ENCODE assay signal across 8 cellular contexts in genomic region chr4:78517050-78517652, GRCh38. TPM values are rescaled to one million over a fixed set of nuclear protein-coding genes. Genes with fewer than 3 reads are reported as not detected.
DNase-seq lines count a peak whose midpoint lies in the region; ATAC-seq, FAIRE-seq and TF ChIP-seq lines count a peak whose summit lies in the region.

No MANE protein-coding gene starts in this region.

- H3K4me1 Mint-ChIP-seq in CD8-positive, alpha-beta memory T cell, result no peaks in the 10 kb centered on the region
- peaks cover 3% of the 10 kb centered on the region for H3K4me1 Mint-ChIP-seq in activated naive CD8-positive, alpha-beta T cell treated with anti-CD3 and anti-CD28 coated beads for 36 hours

- H3K4me3 Mint-ChIP-seq in CD8-positive, alpha-beta memory T cell, result no peak overlapping the region
- H3K4me3 Mint-ChIP-seq in activated naive CD8-positive, alpha-beta T cell treated with anti-CD3 and anti-CD28 coated beads for 36 hours, result no peak overlapping the region

- H3K27me3 Mint-ChIP-seq in CD8-positive, alpha-beta memory T cell, result peaks cover 9 to 10% of the 10 kb centered on the region in 2 donors
- no peaks in the 10 kb centered on the region for H3K27me3 Mint-ChIP-seq in activated naive CD8-positive, alpha-beta T cell treated with anti-CD3 and anti-CD28 coated beads for 36 hours

- POLR2A ChIA-PET in CD8-positive, alpha-beta memory T cell (lab: Charles Lee), result no interaction called here

- ATAC-seq in GM18909 (IDR thresholded peaks at IDR 0.05; ENCODE audit: poor library complexity, unreplicated experiment), result no peak

- H3K9me3 ChIP-seq in adipocyte (ENCODE audit: control insufficient read depth, low read length), result no peaks in the 10 kb centered on the region
- H3K9me3 ChIP-seq in kidney (ENCODE audit: control insufficient read depth in 1 of 2, low read length in 2 of 2), result no peaks in the 10 kb centered on the region
- no peaks in the 10 kb centered on the region for H3K9me3 ChIP-seq in CD8-positive, alpha-beta memory T cell (ENCODE audit: low read length)

- no peak overlapping the region for H3K4me3 ChIP-seq in adipocyte (ENCODE audit: low read length)
- no peak overlapping the region for H3K4me3 ChIP-seq in kidney (ENCODE audit: low read length in 2 of 2)
- H3K4me3 ChIP-seq in CD8-positive, alpha-beta memory T cell (ENCODE audit: low read length), result no peak overlapping the region

- H3K4me1 ChIP-seq in adipocyte (ENCODE audit: control insufficient read depth, insufficient read depth, low read length) (peaks cover 11% of the 10 kb centered on the region), kidney (ENCODE audit: control insufficient read depth in 1 of 2, insufficient read depth in 1 of 2, low read depth in 1 of 2, low read length in 2 of 2) (no peaks in the 10 kb centered on the region)
- H3K4me1 ChIP-seq in CD8-positive, alpha-beta memory T cell (ENCODE audit: insufficient read depth, low read length), result no peaks in the 10 kb centered on the region

- H3K36me3 ChIP-seq in adipocyte (ENCODE audit: control insufficient read depth, insufficient read depth, low read length, severe bottlenecking) (no peaks in the 10 kb centered on the region), kidney (ENCODE audit: control insufficient read depth in 1 of 2, insufficient read depth in 2 of 2, low read length in 2 of 2) (peaks cover under 1 to 11% of the 10 kb centered on the region in 2 donors)
- no peaks in the 10 kb centered on the region for H3K36me3 ChIP-seq in CD8-positive, alpha-beta memory T cell (ENCODE audit: insufficient read depth, low read length)

- H3K9ac ChIP-seq in adipocyte (ENCODE audit: low read length) (peak overlapping the region; percentile 22), kidney (ENCODE audit: low read length in 2 of 2) (no peak overlapping the region)

- FAIRE-seq in kidney (lab: Jason Lieb, UNC), result peak; percentile 83

- intact Hi-C loops in kidney (cut with DNase I), result loop anchor here (5.0 kb wide), 1 partner anchor 560 kb away; no protein-coding TSS in a partner anchor

- no peak overlapping the region for H3K27ac ChIP-seq in kidney (ENCODE audit: low read depth in 2 of 2, low read length in 2 of 2)
- no peak overlapping the region for H3K27ac ChIP-seq in CD8-positive, alpha-beta memory T cell (ENCODE audit: low read depth, low read length)

- no peaks in the 10 kb centered on the region for H3K9me3 Mint-ChIP-seq in CD8-positive, alpha-beta memory T cell
- no peaks in the 10 kb centered on the region for H3K9me3 Mint-ChIP-seq in activated naive CD8-positive, alpha-beta T cell treated with anti-CD3 and anti-CD28 coated beads for 36 hours

- TF ChIP-seq CTCF in kidney (IDR thresholded peaks at IDR 0.05; ENCODE audit: borderline replicate concordance, extremely low read depth, insufficient read depth), result peak; percentile 52

- DNase-seq in DMS114 treated with DMSO at 0.1 percent for 48 hours (lab: John Stamatoyannopoulos, UW; ENCODE audit: unreplicated experiment) (peak; percentile 1), Kasumi-1 (lab: John Stamatoyannopoulos, UW) (peak; percentile 57 to 79), adipocyte (ENCODE audit: low read depth) (peak; percentile 86), kidney (no peak)
- DNase-seq in CD8-positive, alpha-beta memory T cell, result no peak
- DNase-seq in stimulated activated CD4-positive, alpha-beta T cell treated with anti-CD3 and anti-CD28 coated beads, Interleukin-4, amount 100 ng/mL, for 4 hours, result no peak
- DNase-seq in activated naive CD8-positive, alpha-beta T cell treated with anti-CD3 and anti-CD28 coated beads for 36 hours, result no peak

- no peaks in the 10 kb centered on the region for H3K36me3 Mint-ChIP-seq in CD8-positive, alpha-beta memory T cell
- H3K36me3 Mint-ChIP-seq in activated naive CD8-positive, alpha-beta T cell treated with anti-CD3 and anti-CD28 coated beads for 36 hours, result no peaks in the 10 kb centered on the region

- CTCF ChIA-PET in CD8-positive, alpha-beta memory T cell (lab: Charles Lee), result no interaction called here

- H3K27ac Mint-ChIP-seq in CD8-positive, alpha-beta memory T cell, result no peak overlapping the region
- H3K27ac Mint-ChIP-seq in activated naive CD8-positive, alpha-beta T cell treated with anti-CD3 and anti-CD28 coated beads for 36 hours, result no peak overlapping the region

- no peaks in the 10 kb centered on the region for H3K27me3 ChIP-seq in adipocyte (replicated peaks; ENCODE audit: control insufficient read depth, insufficient read depth, low read length)
- no peaks in the 10 kb centered on the region for H3K27me3 ChIP-seq in CD8-positive, alpha-beta memory T cell (ENCODE audit: insufficient read depth, low read length, poor library complexity, severe bottlenecking)

RNA-seq across cellular contexts. Expression of gene ANXA3, which starts 34.4 kb away (rescaled TPM):
- 79.9 TPM for total RNA-seq in kidney
- 33.7 TPM for polyA plus RNA-seq in kidney (ENCODE audit: insufficient read depth, low read depth, low replicate concordance)
- not detected for total RNA-seq in CD8-positive, alpha-beta memory T cell
- polyA plus RNA-seq in CD8-positive, alpha-beta memory T cell, result not detected
- total RNA-seq in activated naive CD8-positive, alpha-beta T cell treated with anti-CD3 and anti-CD28 coated beads for 36 hours, result 1 to 10 TPM; 2.8 to 3.4 TPM

Comparison
In these comparisons a context has a peak if more than half of its experiments do, and no peak if none do; other contexts are left out.
1. DNase-seq: peak in DMS114 treated with DMSO at 0.1 percent for 48 hours (single experiment), Kasumi-1 (2 of 2) and adipocyte (single experiment); none in kidney (single experiment), CD8-positive, alpha-beta memory T cell (0 of 5), stimulated activated CD4-positive, alpha-beta T cell treated with anti-CD3 and anti-CD28 coated beads, Interleukin-4, amount 100 ng/mL, for 4 hours (0 of 2) and activated naive CD8-positive, alpha-beta T cell treated with anti-CD3 and anti-CD28 coated beads for 36 hours (single experiment).
2. RNA of gene ANXA3, which starts 34.4 kb away (total RNA-seq): 79.9 TPM in kidney (single experiment); 2.8 to 3.4 TPM in activated naive CD8-positive, alpha-beta T cell treated with anti-CD3 and anti-CD28 coated beads for 36 hours and not detected in CD8-positive, alpha-beta memory T cell; every median in the first group is over 10 times any median in the second.